20 cellular contexts compared by ENCODE assay signal in genomic region chr9:4212661-4213060, GRCh38.
"Had no signal": no experiment of that assay in that cellular context is flagged by ENCODE, and none has a peak within 500 bp of the region (broad histone marks: within the 10 kb centered on the region; RNA-seq: fewer than 3 reads in every experiment).

No MANE protein-coding gene starts in this region.

- ATAC-seq: effector memory CD8-positive, alpha-beta T cell; esophagus mucosa; foreskin keratinocyte; gastrocnemius medialis; heart right ventricle; left cardiac atrium; left lung; left ventricle myocardium superior; lower lobe of right lung; mucosa of descending colon had no signal

- DNase-seq: colonic mucosa; cortex of kidney; effector CD8-positive, alpha-beta T cell; effector memory CD8-positive, alpha-beta T cell; endodermal cell; erythroblast; foreskin keratinocyte; gastrocnemius medialis; glutamatergic neuron; head of caudate nucleus; heart right ventricle; hippocampal formation; left cardiac atrium; left lung; left ventricle myocardium superior; lower lobe of right lung; mesenchymal stem cell; mucosa of descending colon; naive B cell had no signal
